In the genomic region with DNA sequence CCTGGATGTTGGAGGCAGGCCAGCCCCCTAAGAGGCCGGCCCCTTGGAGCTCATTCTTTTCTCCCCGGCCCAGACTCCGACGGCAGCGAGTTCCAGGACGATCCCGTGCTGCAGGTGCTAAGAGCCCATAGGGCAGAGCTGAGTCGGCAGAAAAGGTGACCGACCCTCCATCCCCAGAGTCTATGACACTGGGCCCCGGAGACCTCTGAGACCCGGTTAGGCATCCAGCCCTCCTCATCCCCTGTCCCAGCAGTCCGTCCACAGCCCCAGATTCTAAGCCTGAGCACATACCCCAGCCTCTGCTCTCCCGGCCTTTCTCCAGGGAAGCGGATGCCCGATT, we compare ENCODE assay signal across 18 cellular contexts. TPM values are rescaled to one million over a fixed set of nuclear protein-coding genes. Genes with fewer than 3 reads are reported as not detected.
"Had no signal": no experiment of that assay in that cellular context is flagged by ENCODE, and none has a peak within 500 bp of the region (broad histone marks: within the 10 kb centered on the region; RNA-seq: fewer than 3 reads in every experiment).

No MANE protein-coding gene starts in this region.

- H3K9me3 ChIP-seq: heart left ventricle, psoas muscle, suprapubic skin, upper lobe of right lung had no signal

- H3K4me1 ChIP-seq: psoas muscle, suprapubic skin, upper lobe of right lung had no signal

- ATAC-seq: activated CD8-positive, alpha-beta T cell treated with anti-CD3 and anti-CD28 coated beads, Interleukin-2, amount 10 ng/mL, durations not matched to agents 7 days and 5 days; natural killer cell; stimulated activated naive CD8-positive, alpha-beta T cell treated with anti-CD3 and anti-CD28 coated beads, Interleukin-15, Interleukin-2, amounts not matched to agents 100 U/mL and 50 U/mL, for 24 hours had no signal

- H3K27ac ChIP-seq: coronary artery, heart left ventricle, psoas muscle, suprapubic skin, upper lobe of right lung, VCaP had no signal

- H3K27me3 ChIP-seq: heart left ventricle, suprapubic skin, upper lobe of right lung had no signal

- H3K4me3 ChIP-seq: coronary artery, heart left ventricle, psoas muscle, suprapubic skin, upper lobe of right lung had no signal

- DNase-seq: activated CD4-positive, alpha-beta T cell treated with anti-CD3 and anti-CD28 coated beads for 4 hours; activated CD8-positive, alpha-beta T cell treated with anti-CD3 and anti-CD28 coated beads, Interleukin-2, amount 10 ng/mL, durations not matched to agents 7 days and 5 days; activated naive CD4-positive, alpha-beta T cell treated with anti-CD3 and anti-CD28 coated beads for 36 hours; caudate nucleus; effector CD4-positive, alpha-beta T cell; foreskin melanocyte; natural killer cell; occipital lobe; stimulated activated CD4-positive, alpha-beta T cell treated with anti-CD3 and anti-CD28 coated beads, Interleukin-12 subunit alpha, Interleukin-12 subunit beta, amount 100 ng/mL, for 4 hours; stimulated activated naive CD8-positive, alpha-beta T cell treated with anti-CD3 and anti-CD28 coated beads, Interleukin-15, Interleukin-2, amounts not matched to agents 100 U/mL and 50 U/mL, for 24 hours; T-cell; T1000; upper lobe of right lung had no signal

RNA-seq across cellular contexts. Expression of a gene that starts 11.2 kb away (rescaled TPM):
- total RNA-seq: natural killer cell had no signal
